Comparison of ENCODE assay signal across 30 cellular contexts in genomic region chr6:167100241-167100674, GRCh38. TPM values are rescaled to one million over a fixed set of nuclear protein-coding genes. Genes with fewer than 3 reads are reported as not detected.
"Had no signal": no experiment of that assay in that cellular context is flagged by ENCODE, and none has a peak within 500 bp of the region (broad histone marks: within the 10 kb centered on the region; RNA-seq: fewer than 3 reads in every experiment).

No MANE protein-coding gene starts in this region.

- H3K36me3 Mint-ChIP-seq: activated naive CD4-positive, alpha-beta T cell treated with anti-CD3 and anti-CD28 coated beads, Interleukin-2, amount 50 U/mL, for 72 hours had no signal

- H3K4me3 Mint-ChIP-seq: activated CD4-positive, alpha-beta T cell treated with anti-CD3 and anti-CD28 coated beads, Interleukin-2, amount 10 ng/mL, durations not matched to agents 24 days and 14 days; activated CD8-positive, alpha-beta T cell treated with anti-CD3 and anti-CD28 coated beads for 36 hours; effector memory CD8-positive, alpha-beta T cell; nephron had no signal

- H3K27ac ChIP-seq: adrenal gland, ascending aorta, brain microvascular endothelial cell, parathyroid adenoma, right lobe of liver, skin epidermis, stomach, transverse colon, vagina had no signal

- ATAC-seq: activated CD8-positive, alpha-beta T cell treated with anti-CD3 and anti-CD28 coated beads for 36 hours; activated naive CD4-positive, alpha-beta T cell treated with anti-CD3 and anti-CD28 coated beads, Interleukin-2, amount 50 U/mL, for 72 hours; effector memory CD8-positive, alpha-beta T cell; esophagus mucosa; left cardiac atrium; right lobe of liver had no signal

- H3K27me3 Mint-ChIP-seq: activated CD8-positive, alpha-beta T cell treated with anti-CD3 and anti-CD28 coated beads for 36 hours; effector memory CD8-positive, alpha-beta T cell had no signal

- DNase-seq: activated CD4-positive, alpha-beta T cell treated with anti-CD3 and anti-CD28 coated beads, Interleukin-2, amount 10 ng/mL, durations not matched to agents 24 days and 14 days; activated CD4-positive, CD25-positive, alpha-beta regulatory T cell; activated CD8-positive, alpha-beta T cell treated with anti-CD3 and anti-CD28 coated beads for 36 hours; activated T-cell treated with anti-CD3 and anti-CD28 coated beads, Interleukin-2, amount 50 U/mL, for 1 hour; adrenal gland; brain microvascular endothelial cell; central memory CD4-positive, alpha-beta T cell; effector memory CD8-positive, alpha-beta T cell; glutamatergic neuron; hypothalamus; left cardiac atrium; nucleus accumbens; right lobe of liver; stimulated activated CD4-positive, alpha-beta T cell treated with anti-CD3 and anti-CD28 coated beads, Interleukin-1b, Interleukin-23, amount 100 ng/mL, for 48 hours; stomach; T1000; transverse colon had no signal

- H3K27ac Mint-ChIP-seq: activated CD4-positive, alpha-beta T cell treated with anti-CD3 and anti-CD28 coated beads, Interleukin-2, amount 10 ng/mL, durations not matched to agents 24 days and 14 days; activated CD8-positive, alpha-beta T cell treated with anti-CD3 and anti-CD28 coated beads for 36 hours; activated naive CD4-positive, alpha-beta T cell treated with anti-CD3 and anti-CD28 coated beads, Interleukin-2, amount 50 U/mL, for 72 hours; effector memory CD8-positive, alpha-beta T cell; nephron had no signal

- H3K4me3 ChIP-seq: adrenal gland, ascending aorta, right lobe of liver, skin epidermis, stomach, transverse colon, vagina had no signal

- H3K4me1 ChIP-seq: adrenal gland, ascending aorta, parathyroid adenoma, right lobe of liver, transverse colon, vagina had no signal

- H3K9me3 Mint-ChIP-seq: activated CD4-positive, alpha-beta T cell treated with anti-CD3 and anti-CD28 coated beads, Interleukin-2, amount 10 ng/mL, durations not matched to agents 24 days and 14 days; activated CD8-positive, alpha-beta T cell treated with anti-CD3 and anti-CD28 coated beads for 36 hours; effector memory CD8-positive, alpha-beta T cell; nephron had no signal

- H3K27me3 ChIP-seq: adrenal gland, ascending aorta, brain microvascular endothelial cell, right lobe of liver, stomach, transverse colon, vagina had no signal

- H3K9me3 ChIP-seq: adrenal gland, ascending aorta, right lobe of liver, stomach, transverse colon, vagina had no signal

- H3K36me3 ChIP-seq: adrenal gland, ascending aorta, brain microvascular endothelial cell, right lobe of liver, stomach, transverse colon, vagina had no signal

RNA-seq across cellular contexts. Expression of gene CCR6, which starts 22.6 kb away (rescaled TPM):
- total RNA-seq: activated CD4-positive, alpha-beta T cell treated with anti-CD3 and anti-CD28 coated beads, Interleukin-2, amount 10 ng/mL, durations not matched to agents 24 days and 14 days; activated naive CD4-positive, alpha-beta T cell treated with anti-CD3 and anti-CD28 coated beads, Interleukin-2, amount 50 U/mL, for 72 hours; adrenal gland; ascending aorta; dermis microvascular lymphatic vessel endothelial cell; endothelial cell of umbilical vein; esophagus mucosa; frontal cortex; left cardiac atrium; temporal lobe had no signal

RNA-seq across cellular contexts. Expression of gene GPR31, which starts 57.5 kb away (rescaled TPM):
- total RNA-seq: activated CD4-positive, alpha-beta T cell treated with anti-CD3 and anti-CD28 coated beads, Interleukin-2, amount 10 ng/mL, durations not matched to agents 24 days and 14 days; activated CD8-positive, alpha-beta T cell treated with anti-CD3 and anti-CD28 coated beads for 36 hours; activated naive CD4-positive, alpha-beta T cell treated with anti-CD3 and anti-CD28 coated beads, Interleukin-2, amount 50 U/mL, for 72 hours; adrenal gland; ascending aorta; dermis microvascular lymphatic vessel endothelial cell; endothelial cell of umbilical vein; esophagus mucosa; frontal cortex; left cardiac atrium; liver; right lobe of liver; T-helper 1 cell treated with Interleukin-12 subunit alpha and Interleukin-12 subunit beta and Interleukin-4 antibody, amounts not matched to agents 30 ng/mL and 1 ng/mL, for 36 hours; temporal lobe; transverse colon; vagina had no signal
